8 cellular contexts compared by ENCODE assay signal in the genomic region with DNA sequence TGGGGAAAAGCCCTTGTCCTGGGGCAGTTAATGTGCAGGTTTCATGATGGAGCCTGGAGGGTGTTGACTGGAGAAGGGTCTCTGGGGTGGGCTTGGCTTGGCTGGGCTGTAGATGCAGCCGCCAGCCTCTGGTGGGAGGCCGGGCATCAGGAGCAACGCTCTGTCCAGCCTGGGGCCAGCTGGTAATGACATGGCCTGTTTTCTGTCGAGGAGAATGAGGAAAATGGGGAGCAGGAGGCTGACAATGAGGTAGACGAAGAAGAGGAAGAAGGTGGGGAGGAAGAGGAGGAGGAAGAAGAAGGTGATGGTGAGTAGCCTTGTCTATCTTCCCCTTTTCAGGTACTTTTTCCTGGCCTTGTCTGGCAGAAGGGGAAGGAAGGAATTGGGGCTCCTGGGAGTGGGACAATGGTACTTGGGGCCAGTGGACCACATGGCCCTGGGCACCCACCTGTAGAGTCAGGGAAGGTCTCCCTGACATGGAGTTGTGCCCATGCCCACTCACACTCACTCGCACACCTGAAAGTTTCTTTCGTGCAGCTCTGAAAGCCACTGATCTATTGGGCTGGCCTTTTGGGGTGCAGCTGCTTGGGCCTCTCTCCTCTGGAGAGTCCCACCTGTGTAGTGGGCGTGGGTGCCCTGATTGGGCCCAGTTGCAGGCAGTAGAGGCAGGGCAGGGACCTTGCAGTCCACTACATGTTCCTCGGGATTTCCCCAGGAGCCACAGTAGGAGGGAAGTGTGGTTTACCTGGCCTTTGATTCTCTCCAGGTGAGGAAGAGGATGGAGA. TPM values are rescaled to one million over a fixed set of nuclear protein-coding genes. Genes with fewer than 3 reads are reported as not detected.
DNase-seq lines count a peak whose midpoint lies in the region; ATAC-seq and TF ChIP-seq lines count a peak whose summit lies in the region.

No MANE protein-coding gene starts in this region.

- peak in 2 of 7 experiments; percentile 18 to 19 for DNase-seq in CD8-positive, alpha-beta T cell
- no peak for DNase-seq in RWPE1 (ENCODE audit: low spot score)
- DNase-seq in endodermal cell: no peak
- no peak for DNase-seq in osteocyte (ENCODE audit: extremely low spot score, unreplicated experiment)
- no peak for DNase-seq in NCI-H1417 (lab: John Stamatoyannopoulos, UW)
- DNase-seq in NCI-H2029 (lab: John Stamatoyannopoulos, UW): no peak
- DNase-seq in GM19238 (ENCODE audit: insufficient read length, low spot score): no peak
- no peak for DNase-seq in HT-29 (ENCODE audit: low spot score)

- intact Hi-C loops in CD8-positive, alpha-beta T cell (cut with DNase I, micrococcal nuclease): no loop called here

- H3K4me3 ChIP-seq in CD8-positive, alpha-beta T cell (ENCODE audit: low read depth, low read length): peak overlapping the region; percentile 96
- H3K4me3 ChIP-seq in endodermal cell (ENCODE audit: low read length): peak overlapping the region; percentile 95

- ATAC-seq in CD8-positive, alpha-beta T cell: no peak

- peaks cover 40% of the 10 kb centered on the region for H3K4me1 Mint-ChIP-seq in CD8-positive, alpha-beta T cell (ENCODE audit: low read depth)
- H3K4me1 Mint-ChIP-seq in endodermal cell: peaks cover 20% of the 10 kb centered on the region
- H3K4me1 Mint-ChIP-seq in osteocyte (ENCODE audit: unreplicated experiment): peaks cover 44% of the 10 kb centered on the region

- H3K27ac Mint-ChIP-seq in CD8-positive, alpha-beta T cell: peak overlapping the region; percentile 95
- H3K27ac Mint-ChIP-seq in endodermal cell (peak overlapping the region; percentile 92), osteocyte (ENCODE audit: unreplicated experiment) (peak overlapping the region; percentile 78)

- no peaks in the 10 kb centered on the region for H3K27me3 ChIP-seq in CD8-positive, alpha-beta T cell (ENCODE audit: insufficient read depth, low read length)
- H3K27me3 ChIP-seq in endodermal cell (ENCODE audit: control insufficient read depth, insufficient read depth, low read length, poor library complexity, severe bottlenecking): no peaks in the 10 kb centered on the region

- H3K4me1 ChIP-seq in CD8-positive, alpha-beta T cell (ENCODE audit: insufficient read depth, low read length): peaks cover 37% of the 10 kb centered on the region
- H3K4me1 ChIP-seq in endodermal cell (ENCODE audit: control insufficient read depth, insufficient read depth, low read length): no peaks in the 10 kb centered on the region

- H3K9ac ChIP-seq in endodermal cell (ENCODE audit: extremely low read depth, low read length, poor library complexity, severe bottlenecking): peak overlapping the region; percentile 99

- POLR2A ChIA-PET in CD8-positive, alpha-beta T cell (lab: Charles Lee): interaction anchor here (0.9 to 4.6 kb wide), 5 partner anchors 24 to 98 kb away, joined by 3 to 29 read pairs (median 5); no protein-coding TSS in a partner anchor
- POLR2A ChIA-PET in RWPE1 (lab: Yijun Ruan, JAX; ENCODE audit: low non-redundant PET): no interaction called here

- 71 to 72% methylated on average over 6 to 9 of the region's 9 CpGs for WGBS in endodermal cell (ENCODE audit: insufficient coverage in 1 of 2, insufficient read length in 1 of 2), 2 experiments

- no peaks in the 10 kb centered on the region for H3K27me3 Mint-ChIP-seq in CD8-positive, alpha-beta T cell (ENCODE audit: low read depth)
- no peaks in the 10 kb centered on the region for H3K27me3 Mint-ChIP-seq in endodermal cell (ENCODE audit: insufficient read depth)
- H3K27me3 Mint-ChIP-seq in osteocyte (ENCODE audit: unreplicated experiment): no peaks in the 10 kb centered on the region

- H3K27ac ChIP-seq in CD8-positive, alpha-beta T cell (ENCODE audit: low read depth, low read length): peak overlapping the region; percentile 96
- H3K27ac ChIP-seq in RWPE1 (peak overlapping the region; percentile 99), endodermal cell (ENCODE audit: low read depth, low read length) (peak overlapping the region; percentile 72)

- peak overlapping the region; percentile 90 for H3K4me3 Mint-ChIP-seq in CD8-positive, alpha-beta T cell
- H3K4me3 Mint-ChIP-seq in endodermal cell: peak overlapping the region; percentile 97
- peak overlapping the region; percentile 88 for H3K4me3 Mint-ChIP-seq in osteocyte (ENCODE audit: unreplicated experiment)

- no peaks in the 10 kb centered on the region for H3K9me3 Mint-ChIP-seq in CD8-positive, alpha-beta T cell
- peaks cover 1% of the 10 kb centered on the region for H3K9me3 Mint-ChIP-seq in endodermal cell
- no peaks in the 10 kb centered on the region for H3K9me3 Mint-ChIP-seq in osteocyte (ENCODE audit: unreplicated experiment)

- H3K36me3 Mint-ChIP-seq in CD8-positive, alpha-beta T cell: peaks cover 36% of the 10 kb centered on the region
- H3K36me3 Mint-ChIP-seq in endodermal cell (ENCODE audit: low read depth) (peaks cover 35% of the 10 kb centered on the region), osteocyte (ENCODE audit: unreplicated experiment) (peaks cover 21% of the 10 kb centered on the region)

- no peak for TF ChIP-seq CTCF in CD8-positive, alpha-beta T cell (IDR thresholded peaks at IDR 0.05)
- TF ChIP-seq CTCF in RWPE1 (conservative IDR thresholded peaks at IDR 0.05; ENCODE audit: low read depth) (no peak), endodermal cell (conservative IDR thresholded peaks at IDR 0.05) (no peak), osteocyte (IDR thresholded peaks at IDR 0.05) (no peak)

- CTCF ChIA-PET in CD8-positive, alpha-beta T cell (lab: Charles Lee): interaction anchor here (0.8 to 12.1 kb wide), 7 partner anchors 10 to 194 kb away, joined by 3 to 783 read pairs (median 70); no protein-coding TSS in a partner anchor
- CTCF ChIA-PET in RWPE1 (lab: Yijun Ruan, JAX): interaction anchor here (0.9 to 3.2 kb wide), 2 partner anchors 35 to 99 kb away, joined by 3 to 19 read pairs; no protein-coding TSS in a partner anchor

- H3K9me3 ChIP-seq in CD8-positive, alpha-beta T cell (ENCODE audit: low read length): no peaks in the 10 kb centered on the region
- no peaks in the 10 kb centered on the region for H3K9me3 ChIP-seq in endodermal cell (ENCODE audit: control insufficient read depth, low read length)

- peaks cover 19% of the 10 kb centered on the region for H3K36me3 ChIP-seq in CD8-positive, alpha-beta T cell (ENCODE audit: insufficient read depth, low read length)
- peaks cover 38% of the 10 kb centered on the region for H3K36me3 ChIP-seq in endodermal cell (ENCODE audit: control insufficient read depth, insufficient read depth, low read length)

RNA-seq across cellular contexts. Expression of gene PTMA, which starts 3.5 kb away (rescaled TPM):
- total RNA-seq in CD8-positive, alpha-beta T cell: 1,000 to 10,000 TPM; 1,661 to 1,675 TPM
- total RNA-seq in endodermal cell: 1,000 to 10,000 TPM; 1,233 to 1,450 TPM
- 1,679 TPM for polyA plus RNA-seq in endodermal cell (2013, experiment 1 of 2)
- 1,712 TPM for polyA plus RNA-seq in endodermal cell (2013, experiment 2 of 2)
- total RNA-seq in osteocyte: 709 and 776 TPM in 2 replicates
- total RNA-seq in HT-29 (2014; rRNA removed; shearing (Covaris generic)): 1,191 and 1,224 TPM in 2 replicates
